In genomic region chr14:49692895-49693737, GRCh38 we compare ENCODE assay signal across 8 cellular contexts. TPM values are rescaled to one million over a fixed set of nuclear protein-coding genes. Genes with fewer than 3 reads are reported as not detected.
A peak's percentile ranks its signal among the peaks of the same experiment; 100 is the strongest.
DNase-seq lines count a peak whose midpoint lies in the region; ATAC-seq and TF ChIP-seq lines count a peak whose summit lies in the region.

TSS of gene KLHDC1 (plus strand) at chr14:49693120. CDS start at chr14:49693195, 75 bp downstream.

- H3K4me2 ChIP-seq in OCI-LY3 (ENCODE audit: low read length), result peak within 1 kb of the TSS; percentile 88

- 0% methylated on average over 69 to 85 of the region's 85 CpGs for WGBS in esophagus, 2 donors

- H3K36me3 Mint-ChIP-seq in activated T-cell treated with anti-CD3 and anti-CD28 coated beads, Interleukin-2, amount 50 U/mL, for 24 hours (ENCODE audit: low read depth), result no peaks in the 10 kb centered on the region

- H3K27ac ChIP-seq in HUES48 (ENCODE audit: low read depth, low read length) (peak within 1 kb of the TSS; percentile 37), OCI-LY3 (ENCODE audit: low read length) (peak within 1 kb of the TSS; percentile 0; the same call in 1 of the 2 replicates), esophagus (ENCODE audit: low read depth in 2 of 2, low read length in 1 of 2) (peak within 1 kb of the TSS; percentile 94 to 96), muscle layer of colon (ENCODE audit: low read depth, low read length) (peak within 1 kb of the TSS; percentile 86)

- H3K4me3 Mint-ChIP-seq in activated T-cell treated with anti-CD3 and anti-CD28 coated beads, Interleukin-2, amount 50 U/mL, for 24 hours, result peak within 1 kb of the TSS; percentile 85

- no peaks in the 10 kb centered on the region for H3K27me3 Mint-ChIP-seq in activated T-cell treated with anti-CD3 and anti-CD28 coated beads, Interleukin-2, amount 50 U/mL, for 24 hours

- H3K9me3 Mint-ChIP-seq in activated T-cell treated with anti-CD3 and anti-CD28 coated beads, Interleukin-2, amount 50 U/mL, for 24 hours, result no peaks in the 10 kb centered on the region

- H3K36me3 ChIP-seq in HUES48 (ENCODE audit: control insufficient read depth, insufficient read depth, low read length) (no peaks in the 10 kb centered on the region), OCI-LY3 (replicated peaks; ENCODE audit: low read depth, low read length) (no peaks in the 10 kb centered on the region), esophagus (ENCODE audit: control insufficient read depth in 2 of 2, insufficient read depth in 2 of 2, low read length in 1 of 2) (no peaks in the 10 kb centered on the region), muscle layer of colon (ENCODE audit: insufficient read depth, low read length) (no peaks in the 10 kb centered on the region)

- H3K27me3 ChIP-seq in HUES48 (ENCODE audit: control insufficient read depth, insufficient read depth, low read length) (peaks cover 27% of the 10 kb centered on the region), OCI-LY3 (ENCODE audit: low read depth, low read length) (no peaks in the 10 kb centered on the region), esophagus (ENCODE audit: control insufficient read depth in 1 of 2, insufficient read depth in 2 of 2, low read length in 2 of 2) (no peaks in the 10 kb centered on the region), muscle layer of colon (ENCODE audit: control insufficient read depth in 1 of 2, insufficient read depth in 2 of 2, low read length in 2 of 2) (no peaks in the 10 kb centered on the region)

- H3K27ac Mint-ChIP-seq in activated T-cell treated with anti-CD3 and anti-CD28 coated beads, Interleukin-2, amount 50 U/mL, for 24 hours, result peak within 1 kb of the TSS; percentile 90

- H2AFZ ChIP-seq in OCI-LY3 (ENCODE audit: low read depth, low read length), result peak within 1 kb of the TSS; percentile 96

- H3K4me3 ChIP-seq in HUES48 (ENCODE audit: low read depth, low read length), result peak within 1 kb of the TSS; percentile 75
- H3K4me3 ChIP-seq in OCI-LY3 (ENCODE audit: low read length), result peak within 1 kb of the TSS; percentile 84
- peak within 1 kb of the TSS; percentile 82 to 83 for H3K4me3 ChIP-seq in esophagus (ENCODE audit: low read depth in 1 of 2, low read length in 2 of 2)
- peak within 1 kb of the TSS; percentile 56 to 68 for H3K4me3 ChIP-seq in muscle layer of colon (ENCODE audit: low read depth in 1 of 2, low read length in 2 of 2)

- peaks cover 49% of the 10 kb centered on the region for H3K4me1 Mint-ChIP-seq in activated T-cell treated with anti-CD3 and anti-CD28 coated beads, Interleukin-2, amount 50 U/mL, for 24 hours (ENCODE audit: low read depth)

- H3K9me3 ChIP-seq in HUES48 (ENCODE audit: control insufficient read depth, insufficient read depth, low read length) (no peaks in the 10 kb centered on the region), OCI-LY3 (ENCODE audit: insufficient read depth, low read length) (no peaks in the 10 kb centered on the region), esophagus (ENCODE audit: control insufficient read depth in 2 of 2, insufficient read depth in 1 of 2, low read depth in 1 of 2, low read length in 1 of 2) (no peaks in the 10 kb centered on the region), muscle layer of colon (ENCODE audit: low read length) (no peaks in the 10 kb centered on the region)

- H3K79me2 ChIP-seq in OCI-LY3 (ENCODE audit: low read length), result no peaks in the 10 kb centered on the region; the same call in 1 of the 2 replicates

- peak; percentile 65 for ATAC-seq in GM21381 (IDR thresholded peaks at IDR 0.05; ENCODE audit: unreplicated experiment)

- H4K20me1 ChIP-seq in OCI-LY3 (ENCODE audit: insufficient read depth, low read length), result no peaks in the 10 kb centered on the region

- H3K4me1 ChIP-seq in HUES48 (ENCODE audit: control insufficient read depth, insufficient read depth, low read length), result peaks cover 8% of the 10 kb centered on the region; the same call in 1 of the 2 replicates
- H3K4me1 ChIP-seq in OCI-LY3 (ENCODE audit: low read length), result peaks cover 16% of the 10 kb centered on the region
- H3K4me1 ChIP-seq in esophagus (ENCODE audit: control insufficient read depth in 2 of 2, insufficient read depth in 2 of 2, low read length in 1 of 2), result peaks cover 0 to 2% of the 10 kb centered on the region in 2 donors
- peaks cover 20% of the 10 kb centered on the region for H3K4me1 ChIP-seq in muscle layer of colon (ENCODE audit: insufficient read depth, low read length)

- no peak for TF ChIP-seq CTCF in OCI-LY3 (IDR thresholded peaks at IDR 0.05; ENCODE audit: low read depth, low read length)

- peak; percentile 43 for DNase-seq in COLO829 (ENCODE audit: low spot score)
- DNase-seq in activated T-cell treated with anti-CD3 and anti-CD28 coated beads, Interleukin-2, amount 50 U/mL, for 24 hours, result peak; percentile 85
- peak; percentile 84 for DNase-seq in stimulated activated CD8-positive, alpha-beta memory T cell treated with anti-CD3 and anti-CD28 coated beads, Interleukin-4, amount 100 ng/mL, for 48 hours

- H3K9ac ChIP-seq in HUES48 (ENCODE audit: low read depth, low read length), result peak within 1 kb of the TSS; percentile 45; the same call in 1 of the 2 replicates
- peak within 1 kb of the TSS; percentile 72 for H3K9ac ChIP-seq in OCI-LY3 (ENCODE audit: low read length)
- H3K9ac ChIP-seq in muscle layer of colon (ENCODE audit: low read length), result peak within 1 kb of the TSS; percentile 59

RNA-seq across cellular contexts. Expression of gene KLHDC1, which starts in this region (rescaled TPM):
- polyA plus RNA-seq in esophagus, result 1 to 10 TPM; 1.0 to 2.3 TPM

Comparison
In these comparisons a context has a peak if more than half of its experiments do, and no peak if none do; other contexts are left out.
1. Peak in every context shown above with its lines: DNase-seq, ATAC-seq, H3K4me3 ChIP-seq and H3K27ac ChIP-seq.
2. H3K27ac ChIP-seq: peak in every context shown above with its lines; median percentile 95 in esophagus; 86 in muscle layer of colon; 37 in HUES48; 0 in OCI-LY3.